Comparison of ENCODE assay signal across 8 cellular contexts in genomic region chr6:125986295-125986955, GRCh38. TPM values are rescaled to one million over a fixed set of nuclear protein-coding genes. Genes with fewer than 3 reads are reported as not detected.
A peak's percentile ranks its signal among the peaks of the same experiment; 100 is the strongest.
DNase-seq lines count a peak whose midpoint lies in the region; TF ChIP-seq lines count a peak whose summit lies in the region.

TSS of gene TRMT11 (plus strand) at chr6:125986540. CDS start at chr6:125986551, 11 bp downstream.

- 0% methylated on average over 35 of the region's 51 CpGs for WGBS in suprapubic skin

- TF ChIP-seq CTCF in suprapubic skin (IDR thresholded peaks at IDR 0.05): no peak

- H3K36me3 ChIP-seq in HAP-1 (replicated peaks) (no peaks in the 10 kb centered on the region; the same call in 1 of the 2 replicates), MG63 (no peaks in the 10 kb centered on the region), SJCRH30 (no peaks in the 10 kb centered on the region), suprapubic skin (no peaks in the 10 kb centered on the region)

- peak within 1 kb of the TSS; percentile 51 for H3K27ac ChIP-seq in SJCRH30
- peak within 1 kb of the TSS; percentile 87 for H3K27ac ChIP-seq in suprapubic skin

- peaks cover 18% of the 10 kb centered on the region for H3K4me1 ChIP-seq in HAP-1
- peaks cover 14% of the 10 kb centered on the region for H3K4me1 ChIP-seq in SJCRH30
- H3K4me1 ChIP-seq in suprapubic skin: peaks cover 20% of the 10 kb centered on the region

- peak; percentile 20 to 52 for TF ChIP-seq POLR2A in suprapubic skin (IDR thresholded peaks at IDR 0.05)

- H3K9me3 ChIP-seq in HAP-1 (no peaks in the 10 kb centered on the region), MG63 (no peaks in the 10 kb centered on the region), SJCRH30 (replicated peaks) (no peaks in the 10 kb centered on the region), suprapubic skin (no peaks in the 10 kb centered on the region)

- in situ Hi-C loops in HAP-1 (cut with MboI; ENCODE audit: low sequenced_read_pairs): loop anchor here (25.0 kb wide), 1 partner anchor 351 kb away; the partner anchor contains the start of gene CENPW

- H3K4me3 ChIP-seq in HAP-1 (peak within 1 kb of the TSS; percentile 82), MG63 (peak within 1 kb of the TSS; percentile 87), SJCRH30 (peak within 1 kb of the TSS; percentile 82), suprapubic skin (peak within 1 kb of the TSS; percentile 88)

- DNase-seq in GDM1 (lab: John Stamatoyannopoulos, UW) (peak; percentile 81), HAP-1 (ENCODE audit: low spot score in 2 of 2) (peak; percentile 89 to 95), MG63 (peak; percentile 85), SJCRH30 (peak; percentile 91 to 93), globus pallidus (ENCODE audit: low spot score) (peak; percentile 82), nucleus accumbens (lab: John Stamatoyannopoulos, UW) (peak; percentile 23 to 93 (median 80)), suprapubic skin (ENCODE audit: low spot score in 2 of 2) (peak; percentile 90 to 91)
- peak; percentile 53 to 66 (median 60) for DNase-seq in activated naive CD4-positive, alpha-beta T cell (lab: John Stamatoyannopoulos, UW)

- TF ChIP-seq EP300 in suprapubic skin (IDR thresholded peaks at IDR 0.05): no peak

- no peaks in the 10 kb centered on the region for H3K27me3 ChIP-seq in HAP-1 (ENCODE audit: low read depth)
- no peaks in the 10 kb centered on the region for H3K27me3 ChIP-seq in MG63
- no peaks in the 10 kb centered on the region for H3K27me3 ChIP-seq in SJCRH30
- no peaks in the 10 kb centered on the region for H3K27me3 ChIP-seq in suprapubic skin

RNA-seq across cellular contexts. Expression of gene TRMT11, which starts in this region (rescaled TPM):
- total RNA-seq in MG63 (2014; rRNA removed; shearing (Covaris generic); ENCODE audit: low replicate concordance): 7.7 and 11.2 TPM in 2 replicates
- total RNA-seq in SJCRH30 (2014; rRNA removed; shearing (Covaris generic)): 29.0 and 30.2 TPM in 2 replicates
- total RNA-seq in suprapubic skin: 10 to 100 TPM in 3 of 4 donors, 1 to 10 TPM in 1; 6.6 to 28.4 (median 11.1) TPM

Comparison
In these comparisons a context has a peak if more than half of its experiments do, and no peak if none do; other contexts are left out.
1. Peak in every context shown above with its lines: DNase-seq, H3K4me3 ChIP-seq and H3K27ac ChIP-seq.